In genomic region chr7:52017802-52018679, GRCh38 we compare ENCODE assay signal across 10 cellular contexts.
DNase-seq lines count a peak whose midpoint lies in the region; ATAC-seq, FAIRE-seq and TF ChIP-seq lines count a peak whose summit lies in the region.
"Had no signal": no experiment of that assay in that cellular context is flagged by ENCODE, and none has a peak within 500 bp of the region (broad histone marks: within the 10 kb centered on the region; RNA-seq: fewer than 3 reads in every experiment).

No MANE protein-coding gene starts in this region.

- H3K4me1 Mint-ChIP-seq in MCF 10A (ENCODE audit: insufficient read depth, unreplicated experiment) (no peaks in the 10 kb centered on the region), osteocyte (ENCODE audit: unreplicated experiment) (no peaks in the 10 kb centered on the region)
- H3K4me1 Mint-ChIP-seq: activated naive CD4-positive, alpha-beta T cell treated with anti-CD3 and anti-CD28 coated beads, Interleukin-2, amount 50 U/mL, for 24 hours had no signal

- H3K4me3 ChIP-seq in mammary epithelial cell (replicated peaks in 1 of 3; ENCODE audit: insufficient read depth in 1 of 3, low read depth in 2 of 3, low read length in 3 of 3) (no peak overlapping the region), body of pancreas (no peak overlapping the region)

- BruUV-seq in MCF 10A (replicated peaks; lab: Mats Ljungman, UMichigan): no TSS peak
- BruUV-seq in mammary epithelial cell (replicated peaks; lab: Mats Ljungman, UMichigan): no TSS peak

- TF ChIP-seq POLR2A in body of pancreas (IDR thresholded peaks at IDR 0.05): no peak

- H3K79me2 ChIP-seq in mammary epithelial cell (ENCODE audit: insufficient read depth, low read length): no peaks in the 10 kb centered on the region

- H3K27ac Mint-ChIP-seq in MCF 10A (ENCODE audit: low read depth, unreplicated experiment): no peak overlapping the region
- no peak overlapping the region for H3K27ac Mint-ChIP-seq in osteocyte (ENCODE audit: unreplicated experiment)
- H3K27ac Mint-ChIP-seq: activated naive CD4-positive, alpha-beta T cell treated with anti-CD3 and anti-CD28 coated beads, Interleukin-2, amount 50 U/mL, for 24 hours had no signal

- peaks cover 45% of the 10 kb centered on the region for H3K27me3 Mint-ChIP-seq in MCF 10A (ENCODE audit: insufficient read depth, unreplicated experiment)
- no peaks in the 10 kb centered on the region for H3K27me3 Mint-ChIP-seq in osteocyte (ENCODE audit: unreplicated experiment)
- H3K27me3 Mint-ChIP-seq: activated naive CD4-positive, alpha-beta T cell treated with anti-CD3 and anti-CD28 coated beads, Interleukin-2, amount 50 U/mL, for 24 hours had no signal

- H3K9me3 ChIP-seq in mammary epithelial cell (replicated peaks; ENCODE audit: insufficient read depth, low read length) (peaks cover 12% of the 10 kb centered on the region), body of pancreas (no peaks in the 10 kb centered on the region)

- FAIRE-seq in HTR-8/SVneo (lab: Jason Lieb, UNC): no peak
- FAIRE-seq: GM18507 had no signal

- WGBS in mammary epithelial cell (ENCODE audit: low coverage, missing lambda C conversion rate): 42% methylated on average over 7 of the region's 8 CpGs
- 34 to 52% methylated on average over 8 of the region's 8 CpGs for WGBS in body of pancreas, 2 donors

- H3K36me3 Mint-ChIP-seq in MCF 10A (ENCODE audit: insufficient read depth, unreplicated experiment) (no peaks in the 10 kb centered on the region), osteocyte (ENCODE audit: unreplicated experiment) (no peaks in the 10 kb centered on the region)
- H3K36me3 Mint-ChIP-seq: activated naive CD4-positive, alpha-beta T cell treated with anti-CD3 and anti-CD28 coated beads, Interleukin-2, amount 50 U/mL, for 24 hours had no signal

- H3K4me1 ChIP-seq in mammary epithelial cell (ENCODE audit: insufficient read depth, low read length): no peaks in the 10 kb centered on the region
- H3K4me1 ChIP-seq in body of pancreas: no peaks in the 10 kb centered on the region

- dilution Hi-C loops in mammary epithelial cell (cut with HindIII; ENCODE audit: low sequenced_read_pairs): no loop called here

- H3K36me3 ChIP-seq in mammary epithelial cell (ENCODE audit: insufficient read depth, low read length) (no peaks in the 10 kb centered on the region), body of pancreas (replicated peaks in 1 of 2; ENCODE audit: insufficient read depth in 1 of 2, low read depth in 2 of 2) (no peaks in the 10 kb centered on the region)

- TF ChIP-seq CTCF in MCF 10A (IDR thresholded peaks at IDR 0.05; ENCODE audit: unreplicated experiment): peak; percentile 34
- TF ChIP-seq CTCF in mammary epithelial cell (conservative IDR thresholded peaks at IDR 0.05 in 1 of 2, IDR thresholded peaks at IDR 0.05 in 1 of 2; ENCODE audit: extremely low read depth in 1 of 2, insufficient read depth in 1 of 2, low read depth in 1 of 2, low read length in 2 of 2): peak in 1 of 2 donors; percentile 2
- peak; percentile 63 for TF ChIP-seq CTCF in LNCAP (IDR thresholded peaks at IDR 0.05)
- TF ChIP-seq CTCF in body of pancreas (IDR thresholded peaks at IDR 0.05): peak in 6 of 7 experiments; percentile 23 to 35 (median 26)
- TF ChIP-seq CTCF in osteocyte (IDR thresholded peaks at IDR 0.05): peak; percentile 25

- CTCF ChIA-PET in MCF 10A (lab: Yijun Ruan, JAX) (interaction anchor here (0.6 to 1.3 kb wide), 5 partner anchors 11 to 903 kb away, joined by 3 to 6 read pairs (median 3); no protein-coding TSS in a partner anchor), mammary epithelial cell (lab: Charles Lee; ENCODE audit: low non-redundant PET) (no interaction called here)

- in situ Hi-C loops in mammary epithelial cell (cut with MboI; ENCODE audit: low sequenced_read_pairs in 2 of 2): no loop called here

- H3K27me3 ChIP-seq in mammary epithelial cell (ENCODE audit: insufficient read depth, low read length): no peaks in the 10 kb centered on the region
- no peaks in the 10 kb centered on the region for H3K27me3 ChIP-seq in body of pancreas

- H3K9me3 Mint-ChIP-seq in MCF 10A (ENCODE audit: unreplicated experiment): peaks cover 7% of the 10 kb centered on the region
- H3K9me3 Mint-ChIP-seq in osteocyte (ENCODE audit: unreplicated experiment): peaks cover 15% of the 10 kb centered on the region
- H3K9me3 Mint-ChIP-seq: activated naive CD4-positive, alpha-beta T cell treated with anti-CD3 and anti-CD28 coated beads, Interleukin-2, amount 50 U/mL, for 24 hours had no signal

- intact Hi-C loops in MCF 10A (cut with micrococcal nuclease): no loop called here
- intact Hi-C loops in mammary epithelial cell (cut with micrococcal nuclease): no loop called here
- intact Hi-C loops in body of pancreas (cut with DNase I): no loop called here

- H3K27ac ChIP-seq in mammary epithelial cell (ENCODE audit: insufficient read depth, low read depth, low read length) (no peak overlapping the region), body of pancreas (no peak overlapping the region)

- no peaks in the 10 kb centered on the region for H4K20me1 ChIP-seq in mammary epithelial cell (ENCODE audit: insufficient read depth, low read length)

- no peak overlapping the region for H3K4me2 ChIP-seq in mammary epithelial cell (ENCODE audit: insufficient read depth, low read depth, low read length)

- no peak overlapping the region for H2AFZ ChIP-seq in mammary epithelial cell (ENCODE audit: low read depth, low read length)

- DNase-seq in MCF 10A (ENCODE audit: unreplicated experiment) (peak; percentile 54), mammary epithelial cell (no peak), body of pancreas (peak in 3 of 4 donors; percentile 14 to 50 (median 23)), osteocyte (ENCODE audit: extremely low spot score, unreplicated experiment) (no peak), HTR-8/SVneo (ENCODE audit: insufficient read length, low spot score) (no peak), epidermal melanocyte (ENCODE audit: insufficient read length, low spot score) (no peak)
- no peak for DNase-seq in stimulated activated CD4-positive, alpha-beta T cell treated with anti-CD3 and anti-CD28 coated beads, Interleukin-4, amount 100 ng/mL, for 4 hours

- POLR2A ChIA-PET in MCF 10A (lab: Yijun Ruan, JAX): interaction anchor here (0.6 kb wide), 1 partner anchor 19 kb away, joined by 3 read pairs; no protein-coding TSS in a partner anchor

- ATAC-seq in body of pancreas: no peak

- H3K4me3 Mint-ChIP-seq in MCF 10A (ENCODE audit: unreplicated experiment) (no peak overlapping the region), osteocyte (ENCODE audit: unreplicated experiment) (no peak overlapping the region)
- H3K4me3 Mint-ChIP-seq: activated naive CD4-positive, alpha-beta T cell treated with anti-CD3 and anti-CD28 coated beads, Interleukin-2, amount 50 U/mL, for 24 hours had no signal

- H3K9ac ChIP-seq in mammary epithelial cell (ENCODE audit: insufficient read depth, low read length): no peak overlapping the region

Comparison
In these comparisons a context has a peak if more than half of its experiments do, and no peak if none do; other contexts are left out.
1. DNase-seq: peak in MCF 10A (single experiment) and body of pancreas (3 of 4); none in mammary epithelial cell (single experiment), osteocyte (single experiment), HTR-8/SVneo (single experiment), epidermal melanocyte (single experiment) and stimulated activated CD4-positive, alpha-beta T cell treated with anti-CD3 and anti-CD28 coated beads, Interleukin-4, amount 100 ng/mL, for 4 hours (0 of 2).